ENCODE assay signal across 27 cellular contexts in the genomic region with DNA sequence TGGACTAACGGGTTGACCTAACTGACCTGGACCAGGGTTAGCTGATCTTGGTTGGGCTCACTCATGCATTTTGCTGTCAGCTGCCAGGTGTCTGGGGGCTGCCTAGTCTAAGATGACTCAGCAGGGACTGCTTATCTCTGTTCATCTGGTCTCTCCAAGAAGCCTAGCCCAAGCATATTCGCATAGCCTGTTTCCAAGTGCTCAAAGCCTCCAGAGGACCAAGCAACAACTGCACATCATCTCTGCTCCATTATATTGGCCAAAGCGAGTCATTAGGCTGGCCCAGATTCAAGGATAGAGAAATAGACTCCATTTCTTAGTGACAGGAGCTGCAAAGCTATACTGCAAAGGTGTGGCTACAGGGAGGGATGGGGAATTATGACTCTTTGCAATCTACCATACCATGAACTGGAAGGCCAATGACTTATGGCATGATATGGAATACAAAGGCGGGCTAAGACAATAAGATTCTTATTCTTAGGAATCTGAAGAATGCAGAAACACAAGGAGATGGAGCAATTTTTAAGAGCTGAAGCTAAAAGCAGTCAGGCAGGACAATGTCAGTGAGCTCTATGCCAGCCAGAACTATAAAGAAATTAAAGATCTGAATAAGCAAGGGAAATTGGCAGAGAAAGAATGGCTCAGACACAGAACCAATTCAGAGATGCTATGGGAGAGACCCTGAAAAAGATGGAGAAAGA.
DNase-seq lines count a peak whose midpoint lies in the region; FAIRE-seq and TF ChIP-seq lines count a peak whose summit lies in the region.
"Had no signal": no experiment of that assay in that cellular context is flagged by ENCODE, and none has a peak within 500 bp of the region (broad histone marks: within the 10 kb centered on the region; RNA-seq: fewer than 3 reads in every experiment).

No MANE protein-coding gene starts in this region.

- H3K9me3 Mint-ChIP-seq in HFFc6 = peaks cover 38% of the 10 kb centered on the region

- no peak overlapping the region for H3K4me3 ChIP-seq in A673 (ENCODE audit: low read depth, low read length, poor library complexity, severe bottlenecking)
- H3K4me3 ChIP-seq: cardiac muscle cell, gastrocnemius medialis, HAP-1, right atrium auricular region, uterus had no signal

- intact Hi-C loops in A673 (cut with micrococcal nuclease; ENCODE audit: unreplicated experiment) = no loop called here

- H3K27me3 Mint-ChIP-seq in HFFc6 (ENCODE audit: insufficient read depth) = no peaks in the 10 kb centered on the region
- H3K27me3 Mint-ChIP-seq: naive B cell had no signal

- POLR2A ChIA-PET in A673 (lab: Charles Lee; ENCODE audit: low non-redundant PET) = no interaction called here

- no peak overlapping the region for H3K4me3 Mint-ChIP-seq in HFFc6
- H3K4me3 Mint-ChIP-seq: CD14-positive monocyte; naive B cell; T-helper 1 cell treated with Interleukin-12 subunit alpha and Interleukin-12 subunit beta and Interleukin-4 antibody, amounts not matched to agents 30 μg/mL and 1 μg/mL, for 36 hours had no signal

- TF ChIP-seq CTCF in A673 (conservative IDR thresholded peaks at IDR 0.05; ENCODE audit: low read depth, low read length) (no peak), HFFc6 (IDR thresholded peaks at IDR 0.05) (no peak)

- no peaks in the 10 kb centered on the region for H3K36me3 Mint-ChIP-seq in HFFc6 (ENCODE audit: low read depth)
- H3K36me3 Mint-ChIP-seq: CD14-positive monocyte, naive B cell had no signal

- CTCF ChIA-PET in A673 (lab: Charles Lee) = no interaction called here

- no peak overlapping the region for H3K27ac ChIP-seq in A673 (ENCODE audit: low read depth, low read length, poor library complexity, severe bottlenecking)
- H3K27ac ChIP-seq: cardiac muscle cell, epithelial cell of prostate, gastrocnemius medialis, right atrium auricular region, uterus, WERI-Rb-1 had no signal

- H3K27ac Mint-ChIP-seq in HFFc6 = no peak overlapping the region
- H3K27ac Mint-ChIP-seq: CD14-positive monocyte; T-helper 1 cell treated with Interleukin-12 subunit alpha and Interleukin-12 subunit beta and Interleukin-4 antibody, amounts not matched to agents 30 μg/mL and 1 μg/mL, for 36 hours had no signal

- no peaks in the 10 kb centered on the region for H3K36me3 ChIP-seq in A673 (ENCODE audit: insufficient read depth, low read length, poor library complexity, severe bottlenecking)
- H3K36me3 ChIP-seq: cardiac muscle cell, gastrocnemius medialis, HAP-1, right atrium auricular region, uterus, WERI-Rb-1 had no signal

- H3K27me3 ChIP-seq in A673 (replicated peaks; ENCODE audit: insufficient read depth, low read depth, low read length, poor library complexity) = no peaks in the 10 kb centered on the region
- H3K27me3 ChIP-seq: cardiac muscle cell, gastrocnemius medialis, right atrium auricular region, uterus had no signal

- FAIRE-seq in GM12892 (lab: Jason Lieb, UNC) (no peak), GM12891 (lab: Jason Lieb, UNC) (no peak)

- DNase-seq in A673 (ENCODE audit: low spot score) = peak; percentile 26
- peak; percentile 68 for DNase-seq in HT1080 (ENCODE audit: low read depth)
- DNase-seq in SK-N-DZ (ENCODE audit: low spot score) = peak; percentile 9
- peak; percentile 82 for DNase-seq in glomerular visceral epithelial cell (ENCODE audit: extremely low spot score)
- no peak for DNase-seq in AG08395 (ENCODE audit: low spot score)
- DNase-seq in GM12892 (ENCODE audit: insufficient read length) = no peak
- DNase-seq in GM12891 (ENCODE audit: insufficient read length, low spot score) = no peak
- DNase-seq in HFFc6 = no peak
- DNase-seq: activated CD4-positive, alpha-beta T cell treated with anti-CD3 and anti-CD28 coated beads, Interleukin-2, amount 50 U/mL, for 1 hour; activated CD8-positive, alpha-beta memory T cell treated with anti-CD3 and anti-CD28 coated beads, Interleukin-2, amount 50 U/mL, for 4 hours; activated effector memory CD4-positive, alpha-beta T cell treated with anti-CD3 and anti-CD28 coated beads, Interleukin-2, amount 50 U/mL, for 16 hours; dermis blood vessel endothelial cell; DMS53; gastrocnemius medialis; naive B cell; NCI-H1105 treated with DMSO at 0.1 percent for 48 hours; NCI-H526; SHP77 treated with DMSO at 0.1 percent for 48 hours; stimulated activated CD8-positive, alpha-beta memory T cell treated with anti-CD3 and anti-CD28 coated beads, Interleukin-4, amount 100 ng/mL, for 48 hours; uterus; WERI-Rb-1 had no signal

- no peaks in the 10 kb centered on the region for H3K4me1 Mint-ChIP-seq in HFFc6 (ENCODE audit: low read depth)
- H3K4me1 Mint-ChIP-seq: CD14-positive monocyte, naive B cell had no signal

- TF ChIP-seq POLR2A in GM12892 (IDR thresholded peaks at IDR 0.05; ENCODE audit: low read depth, low read length) = no peak
- TF ChIP-seq POLR2A in GM12891 (IDR thresholded peaks at IDR 0.05; ENCODE audit: low read depth, low read length) = no peak

- no TSS peak for BruUV-seq in A673 (replicated peaks; lab: Mats Ljungman, UMichigan)

- H3K9me3 ChIP-seq in A673 (ENCODE audit: low read depth, low read length, poor library complexity, severe bottlenecking) = no peaks in the 10 kb centered on the region
- H3K9me3 ChIP-seq: gastrocnemius medialis, HAP-1, uterus had no signal

- no peaks in the 10 kb centered on the region for H3K4me1 ChIP-seq in A673 (ENCODE audit: insufficient read depth, low read length, poor library complexity, severe bottlenecking)
- H3K4me1 ChIP-seq: gastrocnemius medialis, HAP-1, right atrium auricular region, uterus had no signal

TF ChIP-seq in GM12891, 5 proteins besides CTCF, POLR2A, EP300 and RAD21:
- TF ChIP-seq TAF1 (IDR thresholded peaks at IDR 0.05; ENCODE audit: low read depth, low read length) = no peak
- no peak for TF ChIP-seq POU2F2 (IDR thresholded peaks at IDR 0.05; ENCODE audit: low read depth, low read length)
- TF ChIP-seq PAX5 (IDR thresholded peaks at IDR 0.05; ENCODE audit: insufficient read depth, low read length, severe bottlenecking) = no peak
- no peak for TF ChIP-seq SPI1 (IDR thresholded peaks at IDR 0.05; ENCODE audit: low read depth, low read length)
- no peak for TF ChIP-seq POLR2AphosphoS5 (IDR thresholded peaks at IDR 0.05; ENCODE audit: low read depth, low read length)

Comparison
In these comparisons a context has a peak if more than half of its experiments do, and no peak if none do; other contexts are left out.
1. DNase-seq: peak in A673 (single experiment), HT1080 (single experiment), SK-N-DZ (single experiment) and glomerular visceral epithelial cell (single experiment); none in AG08395 (single experiment), GM12892 (single experiment), GM12891 (single experiment) and HFFc6 (single experiment).